ENCODE assay signal across 1 cellular context in the genomic region with DNA sequence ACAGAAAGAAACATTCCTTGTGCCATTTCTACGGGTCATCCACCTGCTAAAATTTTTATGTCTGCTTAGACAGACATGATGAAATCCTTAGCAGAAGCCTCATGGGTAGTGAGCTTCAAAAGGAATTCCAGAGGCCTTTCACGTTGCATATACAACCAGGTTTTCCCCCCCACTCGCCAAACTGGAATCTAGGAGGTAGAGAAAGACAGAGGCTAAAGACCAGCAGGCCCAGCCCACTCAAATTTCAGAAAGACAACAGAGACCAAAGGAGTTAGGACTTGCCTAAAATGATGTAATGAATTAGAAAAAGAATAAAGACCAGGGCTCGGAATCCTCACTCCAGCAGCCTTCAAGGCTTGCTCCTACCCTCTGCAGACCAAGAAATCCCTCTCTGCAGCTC.
TF ChIP-seq lines count a peak whose summit lies in the region.

No MANE protein-coding gene starts in this region.

TF ChIP-seq in IMR-90, 13 proteins besides CTCF, POLR2A, EP300 and RAD21 (continued from another document):
- TF ChIP-seq BHLHE40 (IDR thresholded peaks at IDR 0.05; ENCODE audit: low read depth, low read length): no peak
- TF ChIP-seq CEBPB (IDR thresholded peaks at IDR 0.05; ENCODE audit: low read depth, low read length): no peak
- TF ChIP-seq MAZ (IDR thresholded peaks at IDR 0.05; ENCODE audit: borderline replicate concordance, low read depth, low read length): no peak
- TF ChIP-seq RCOR1 (IDR thresholded peaks at IDR 0.05; ENCODE audit: insufficient replicate concordance, low read length): no peak
